In genomic region chr12:121992059-121992879, GRCh38 we compare ENCODE assay signal across 9 cellular contexts. TPM values are rescaled to one million over a fixed set of nuclear protein-coding genes. Genes with fewer than 3 reads are reported as not detected.
DNase-seq lines count a peak whose midpoint lies in the region; ATAC-seq and TF ChIP-seq lines count a peak whose summit lies in the region.
"Had no signal": no experiment of that assay in that cellular context is flagged by ENCODE, and none has a peak within 500 bp of the region (broad histone marks: within the 10 kb centered on the region; RNA-seq: fewer than 3 reads in every experiment).

No MANE protein-coding gene starts in this region.

- no peaks in the 10 kb centered on the region for H3K4me1 Mint-ChIP-seq in endothelial cell (ENCODE audit: unreplicated experiment)
- peaks cover 0 to 5% of the 10 kb centered on the region in 2 experiments; a peak in 2 of 4 replicates for H3K4me1 Mint-ChIP-seq in H9

- no peaks in the 10 kb centered on the region for H3K9me3 ChIP-seq in AG04450 (ENCODE audit: control insufficient read depth, insufficient read depth, low read length)
- peaks cover 6% of the 10 kb centered on the region for H3K9me3 ChIP-seq in trophoblast cell (ENCODE audit: insufficient read depth, low read depth, low read length)
- H3K9me3 ChIP-seq in H9 (ENCODE audit: control insufficient read depth, low read depth, low read length): no peaks in the 10 kb centered on the region

- H3K27me3 Mint-ChIP-seq in endothelial cell (ENCODE audit: unreplicated experiment) (peaks cover 2% of the 10 kb centered on the region), H9 (ENCODE audit: low read depth) (no peaks in the 10 kb centered on the region)

- no peak overlapping the region for H4K12ac ChIP-seq in trophoblast cell (ENCODE audit: low read depth, low read length)

- H4K5ac ChIP-seq in H9 (ENCODE audit: insufficient read length, low read depth, low read length): no peak overlapping the region

- H3K27me3 ChIP-seq in AG04450 (ENCODE audit: control insufficient read depth, insufficient read depth, low read length) (no peaks in the 10 kb centered on the region), trophoblast cell (ENCODE audit: insufficient read depth, low read length) (no peaks in the 10 kb centered on the region), H9 (ENCODE audit: insufficient read depth, low read length) (no peaks in the 10 kb centered on the region)

- H3K79me2 ChIP-seq in trophoblast cell (ENCODE audit: control insufficient read depth, insufficient read depth, low read length, poor library complexity): no peaks in the 10 kb centered on the region
- H3K79me2 ChIP-seq in H9 (ENCODE audit: insufficient read depth, low read length): no peaks in the 10 kb centered on the region

- H2BK120ac ChIP-seq in trophoblast cell (ENCODE audit: insufficient read depth, low read length, poor library complexity) (no peak overlapping the region), H9 (ENCODE audit: low read depth, low read length, poor library complexity, severe bottlenecking) (no peak overlapping the region)

- no CpG with 5 or more reads among the region's 21 CpGs for WGBS in trophoblast cell (ENCODE audit: extremely low coverage, insufficient coverage, insufficient read length)
- no CpG with 5 or more reads among the region's 21 CpGs for WGBS in H9 (ENCODE audit: extremely low coverage, insufficient read length, low lambda C conversion rate)

- H3K9me3 Mint-ChIP-seq in endothelial cell (ENCODE audit: unreplicated experiment): no peaks in the 10 kb centered on the region
- H3K9me3 Mint-ChIP-seq in H9: peaks cover 3 to 5% of the 10 kb centered on the region in 2 experiments; a peak in 2 of 5 replicates
- H3K9me3 Mint-ChIP-seq: immature natural killer cell had no signal

- no peaks in the 10 kb centered on the region for H3K36me3 ChIP-seq in trophoblast cell (ENCODE audit: control insufficient read depth in 1 of 2, insufficient read depth in 2 of 2, low read length in 2 of 2)

- H4K91ac ChIP-seq in trophoblast cell (ENCODE audit: low read depth, low read length): no peak overlapping the region
- no peak overlapping the region for H4K91ac ChIP-seq in H9 (ENCODE audit: insufficient read length, low read depth, low read length)

- no peaks in the 10 kb centered on the region for H4K20me1 ChIP-seq in H9 (ENCODE audit: control insufficient read depth, insufficient read depth, insufficient read length)

- no peak overlapping the region for H2AK5ac ChIP-seq in trophoblast cell (ENCODE audit: low read length)
- no peak overlapping the region for H2AK5ac ChIP-seq in H9 (ENCODE audit: insufficient read length, low read length)

- peaks cover 2% of the 10 kb centered on the region for H3K23me2 ChIP-seq in H9 (ENCODE audit: insufficient read length, low read depth, low read length, poor library complexity, severe bottlenecking)

- H2BK12ac ChIP-seq in trophoblast cell (ENCODE audit: low read length) (no peak overlapping the region), H9 (ENCODE audit: insufficient read length, low read depth, low read length) (no peak overlapping the region)

- no peak overlapping the region for H2BK15ac ChIP-seq in H9 (ENCODE audit: low read depth, low read length)

- H3K4me1 ChIP-seq in trophoblast cell (ENCODE audit: control insufficient read depth in 1 of 2, insufficient read depth in 2 of 2, low read length in 2 of 2) (no peaks in the 10 kb centered on the region), H9 (ENCODE audit: insufficient read depth, low read length) (no peaks in the 10 kb centered on the region)

- peak; percentile 92 for DNase-seq in AG04450 (ENCODE audit: low read depth, low spot score)
- peak; percentile 52 for DNase-seq in UCSD-AML1 (lab: John Stamatoyannopoulos, UW; ENCODE audit: unreplicated experiment)
- DNase-seq in central memory CD4-positive, alpha-beta T cell: peak; percentile 7
- DNase-seq in trophoblast cell: peak; percentile 57 to 84
- DNase-seq in endothelial cell (ENCODE audit: low spot score): no peak
- no peak for DNase-seq in H9

- no peak overlapping the region for H2BK20ac ChIP-seq in H9 (ENCODE audit: low read depth, low read length, poor library complexity, severe bottlenecking)

- no peak overlapping the region for H4K8ac ChIP-seq in trophoblast cell (ENCODE audit: low read depth, low read length)
- no peak overlapping the region for H4K8ac ChIP-seq in H9 (replicated peaks; ENCODE audit: insufficient read length, low read depth, low read length)

- H3K36me3 Mint-ChIP-seq in endothelial cell (ENCODE audit: low read depth, unreplicated experiment) (no peaks in the 10 kb centered on the region), H9 (ENCODE audit: insufficient read depth in 1 of 3, low read depth in 3 of 3) (no peaks in the 10 kb centered on the region)
- H3K36me3 Mint-ChIP-seq: immature natural killer cell had no signal

- H3K18ac ChIP-seq in trophoblast cell (ENCODE audit: low read length): no peak overlapping the region
- H3K18ac ChIP-seq in H9 (ENCODE audit: insufficient read length, low read depth, low read length): no peak overlapping the region

- no peak overlapping the region for H3K9ac ChIP-seq in trophoblast cell (ENCODE audit: low read length)
- H3K9ac ChIP-seq in H9 (ENCODE audit: extremely low read depth, insufficient read length, low read length): no peak overlapping the region

- H3K23ac ChIP-seq in trophoblast cell (ENCODE audit: low read length) (no peak overlapping the region), H9 (ENCODE audit: insufficient read length, low read depth, low read length) (no peak overlapping the region)

- H3K79me1 ChIP-seq in trophoblast cell (ENCODE audit: low read length) (no peaks in the 10 kb centered on the region), H9 (ENCODE audit: insufficient read depth, low read depth, low read length, poor library complexity, severe bottlenecking) (no peaks in the 10 kb centered on the region)

- CTCF ChIA-PET in AG04450 (lab: Charles Lee): interaction anchor here (1.1 kb wide), 1 partner anchor 199 kb away, joined by 3 read pairs; no protein-coding TSS in a partner anchor

- no peak overlapping the region for H3K4me3 ChIP-seq in AG04450 (ENCODE audit: low read depth, low read length)
- H3K4me3 ChIP-seq in trophoblast cell (ENCODE audit: low read depth, low read length): no peak overlapping the region

- H3K56ac ChIP-seq in H9 (ENCODE audit: insufficient read length, low read depth, low read length): no peak overlapping the region

- H3K27ac Mint-ChIP-seq in endothelial cell (ENCODE audit: unreplicated experiment): no peak overlapping the region
- peak overlapping the region in 1 of 3 experiments; percentile 65; a peak in 1 of 7 replicates for H3K27ac Mint-ChIP-seq in H9

- H3K27ac ChIP-seq in AG04450 (ENCODE audit: low read depth, low read length) (peak overlapping the region; percentile 92), trophoblast cell (ENCODE audit: low read depth, low read length) (no peak overlapping the region), H9 (ENCODE audit: insufficient read length, low read depth, low read length) (no peak overlapping the region)

- peak; percentile 21 for TF ChIP-seq POLR2A in GM19099 (IDR thresholded peaks at IDR 0.05; ENCODE audit: extremely low read depth, insufficient read length, low read depth)

- H2AFZ ChIP-seq in trophoblast cell (ENCODE audit: insufficient read depth, low read length, poor library complexity): no peak overlapping the region
- no peak overlapping the region for H2AFZ ChIP-seq in H9 (ENCODE audit: low read length)

- peak; percentile 76 for ATAC-seq in HG03342 (IDR thresholded peaks at IDR 0.05; ENCODE audit: unreplicated experiment)

- H3K14ac ChIP-seq in trophoblast cell (ENCODE audit: low read length) (no peak overlapping the region), H9 (ENCODE audit: insufficient read depth, low read length) (no peak overlapping the region)

- no peak overlapping the region for H3K4me2 ChIP-seq in trophoblast cell (ENCODE audit: low read length)
- no peak overlapping the region for H3K4me2 ChIP-seq in H9 (ENCODE audit: insufficient read depth, insufficient read length, low read length)

- TF ChIP-seq CTCF in AG04450 (IDR thresholded peaks at IDR 0.05; ENCODE audit: low read depth, low read length) (no peak), endothelial cell (IDR thresholded peaks at IDR 0.05; ENCODE audit: unreplicated experiment) (no peak), H9 (conservative IDR thresholded peaks at IDR 0.05) (no peak)

- no peak overlapping the region for H3T11ph ChIP-seq in H9 (ENCODE audit: low read length)

- H3K4ac ChIP-seq in trophoblast cell (ENCODE audit: low read depth, low read length): no peak overlapping the region
- no peak overlapping the region for H3K4ac ChIP-seq in H9 (ENCODE audit: low read depth, low read length)

- no peak overlapping the region for H2BK5ac ChIP-seq in trophoblast cell (ENCODE audit: low read depth, low read length, poor library complexity)
- H2BK5ac ChIP-seq in H9 (ENCODE audit: insufficient read length, low read length): no peak overlapping the region

- POLR2A ChIA-PET in AG04450 (lab: Yijun Ruan, JAX): interaction anchor here (0.6 to 1.2 kb wide), 6 partner anchors 12 to 74 kb away, joined by 3 to 7 read pairs (median 4); no protein-coding TSS in a partner anchor

- H3K4me3 Mint-ChIP-seq in endothelial cell (ENCODE audit: unreplicated experiment): no peak overlapping the region
- no peak overlapping the region for H3K4me3 Mint-ChIP-seq in H9
- H3K4me3 Mint-ChIP-seq: immature natural killer cell had no signal

RNA-seq across cellular contexts. Expression of gene BCL7A, which starts 29.4 kb away (rescaled TPM):
- polyA plus RNA-seq in AG04450 (2011; rRNA removed): 4.4 and 4.6 TPM in 2 replicates
- 3.6 and 4.0 TPM in 2 replicates for polyA minus RNA-seq in AG04450 (2011; rRNA and poly(A)+ RNA removed)
- polyA plus RNA-seq in trophoblast cell (2013): 5.1 and 5.2 TPM in 2 replicates
- total RNA-seq in endothelial cell (ENCODE audit: unreplicated experiment) (6.2 TPM), H9 (2021) (17.8 and 18.2 TPM in 2 replicates)

Comparison
In these comparisons a context has a peak if more than half of its experiments do, and no peak if none do; other contexts are left out.
1. DNase-seq: peak in AG04450 (single experiment), UCSD-AML1 (single experiment), central memory CD4-positive, alpha-beta T cell (single experiment) and trophoblast cell (2 of 2); none in endothelial cell (single experiment) and H9 (single experiment).